ENCODE assay signal across 10 cellular contexts in genomic region chr5:82719368-82719767, GRCh38.
DNase-seq lines count a peak whose midpoint lies in the region; ATAC-seq and TF ChIP-seq lines count a peak whose summit lies in the region.
"Had no signal": no experiment of that assay in that cellular context is flagged by ENCODE, and none has a peak within 500 bp of the region (broad histone marks: within the 10 kb centered on the region; RNA-seq: fewer than 3 reads in every experiment).

No MANE protein-coding gene starts in this region.

- intact Hi-C loops in Right ventricle myocardium superior (cut with DNase I): no loop called here
- intact Hi-C loops in upper lobe of right lung (cut with DNase I): no loop called here
- intact Hi-C loops in tibial artery (cut with DNase I; ENCODE audit: low total_unique reads): no loop called here

- H3K27ac ChIP-seq in right atrium auricular region: no peak overlapping the region
- H3K27ac ChIP-seq in upper lobe of right lung: no peak overlapping the region
- no peak overlapping the region for H3K27ac ChIP-seq in tibial artery
- H3K27ac ChIP-seq: SJSA1 had no signal

- H3K9me3 ChIP-seq in right atrium auricular region (no peaks in the 10 kb centered on the region), adipocyte (ENCODE audit: control insufficient read depth, low read length) (no peaks in the 10 kb centered on the region), upper lobe of right lung (no peaks in the 10 kb centered on the region), tibial artery (no peaks in the 10 kb centered on the region)
- H3K9me3 ChIP-seq: SJSA1 had no signal

- H3K9ac ChIP-seq in adipocyte (ENCODE audit: low read length): no peak overlapping the region

- H3K36me3 ChIP-seq in right atrium auricular region: no peaks in the 10 kb centered on the region
- H3K36me3 ChIP-seq in adipocyte (ENCODE audit: control insufficient read depth, insufficient read depth, low read length, severe bottlenecking): no peaks in the 10 kb centered on the region
- no peaks in the 10 kb centered on the region for H3K36me3 ChIP-seq in upper lobe of right lung
- no peaks in the 10 kb centered on the region for H3K36me3 ChIP-seq in tibial artery
- H3K36me3 ChIP-seq: SJSA1 had no signal

- H3K4me3 ChIP-seq in right atrium auricular region: no peak overlapping the region
- H3K4me3 ChIP-seq in adipocyte (ENCODE audit: low read length): no peak overlapping the region
- H3K4me3 ChIP-seq in upper lobe of right lung: no peak overlapping the region
- H3K4me3 ChIP-seq in tibial artery: no peak overlapping the region
- H3K4me3 ChIP-seq: K562, SJSA1 had no signal

- DNase-seq in Right ventricle myocardium superior (no peak), right atrium auricular region (ENCODE audit: low spot score) (no peak), adipocyte (ENCODE audit: low read depth) (peak; percentile 38), upper lobe of right lung (no peak), 8988T (no peak), tibial artery (no peak)

- TF ChIP-seq CTCF in right atrium auricular region (IDR thresholded peaks at IDR 0.05): no peak
- TF ChIP-seq CTCF in upper lobe of right lung (IDR thresholded peaks at IDR 0.05): no peak
- no peak for TF ChIP-seq CTCF in tibial artery (IDR thresholded peaks at IDR 0.05)

- peak; percentile 58 for ATAC-seq in Right ventricle myocardium superior (ENCODE audit: poor library complexity)
- peak; percentile 74 for ATAC-seq in HG03196 (IDR thresholded peaks at IDR 0.05; ENCODE audit: unreplicated experiment)
- ATAC-seq in upper lobe of right lung: peak; percentile 89
- no peak for ATAC-seq in SK-N-SH treated with all-trans-retinoic acid at 6 μM for 48 hours
- ATAC-seq: K562 had no signal

- no peaks in the 10 kb centered on the region for H3K27me3 ChIP-seq in right atrium auricular region
- H3K27me3 ChIP-seq in adipocyte (replicated peaks; ENCODE audit: control insufficient read depth, insufficient read depth, low read length): no peaks in the 10 kb centered on the region
- H3K27me3 ChIP-seq in upper lobe of right lung: no peaks in the 10 kb centered on the region
- no peaks in the 10 kb centered on the region for H3K27me3 ChIP-seq in tibial artery
- H3K27me3 ChIP-seq: SJSA1 had no signal

- peaks cover 0 to 4% of the 10 kb centered on the region in 2 donors for H3K4me1 ChIP-seq in right atrium auricular region
- no peaks in the 10 kb centered on the region for H3K4me1 ChIP-seq in adipocyte (ENCODE audit: control insufficient read depth, insufficient read depth, low read length)
- H3K4me1 ChIP-seq in upper lobe of right lung: no peaks in the 10 kb centered on the region
- H3K4me1 ChIP-seq in tibial artery: peaks cover 0 to 18% (median 0%) of the 10 kb centered on the region in 4 donors

TF ChIP-seq in SK-N-SH treated with all-trans-retinoic acid at 6 μM for 48 hours, 23 proteins besides CTCF, POLR2A, EP300 and RAD21:
- TF ChIP-seq ZFP3 (CRISPR knock-in tag; IDR thresholded peaks at IDR 0.05) (no peak), RARB (CRISPR knock-in tag; IDR thresholded peaks at IDR 0.05) (no peak), ESRRG (CRISPR knock-in tag; IDR thresholded peaks at IDR 0.05) (no peak), ARNTL (CRISPR knock-in tag; IDR thresholded peaks at IDR 0.05; ENCODE audit: borderline replicate concordance, low read depth) (no peak), CSDC2 (CRISPR knock-in tag; IDR thresholded peaks at IDR 0.05) (no peak), ISL1 (CRISPR knock-in tag; IDR thresholded peaks at IDR 0.05) (no peak), TSHZ2 (CRISPR knock-in tag; IDR thresholded peaks at IDR 0.05) (no peak), BACH2 (CRISPR knock-in tag; IDR thresholded peaks at IDR 0.05; ENCODE audit: borderline replicate concordance) (no peak)
